In genomic region chr18:58552057-58552461, GRCh38 we compare ENCODE assay signal across 9 cellular contexts.
DNase-seq lines count a peak whose midpoint lies in the region; ATAC-seq, FAIRE-seq and TF ChIP-seq lines count a peak whose summit lies in the region.
"Had no signal": no experiment of that assay in that cellular context is flagged by ENCODE, and none has a peak within 500 bp of the region (broad histone marks: within the 10 kb centered on the region; RNA-seq: fewer than 3 reads in every experiment).

No MANE protein-coding gene starts in this region.

- H3K36me3 ChIP-seq in BE2C = no peaks in the 10 kb centered on the region

- DNase-seq in GM12892 (ENCODE audit: insufficient read length) (no peak), DMS 273 treated with DMSO at 0.1 percent for 48 hours (lab: John Stamatoyannopoulos, UW) (no peak), foreskin melanocyte (no peak), BE2C (no peak)
- DNase-seq: H9 had no signal

- H3K27me3 ChIP-seq in BE2C = no peaks in the 10 kb centered on the region

- TF ChIP-seq POLR2A in GM12892 (IDR thresholded peaks at IDR 0.05; ENCODE audit: low read depth, low read length) = no peak

- peak; percentile 74 for ATAC-seq in GM19455 (IDR thresholded peaks at IDR 0.05; ENCODE audit: unreplicated experiment)
- ATAC-seq in HG03342 (IDR thresholded peaks at IDR 0.05; ENCODE audit: unreplicated experiment) = peak; percentile 84
- peak; percentile 57 for ATAC-seq in esophagus mucosa
- ATAC-seq in HG03045 (IDR thresholded peaks at IDR 0.05; ENCODE audit: unreplicated experiment) = no peak

- H3K9me3 ChIP-seq in BE2C = no peaks in the 10 kb centered on the region

- peak; percentile 92 for FAIRE-seq in GM12892 (lab: Jason Lieb, UNC)

- H3K4me1 ChIP-seq in BE2C = peaks cover 4% of the 10 kb centered on the region

- H3K4me3 ChIP-seq in BE2C (ENCODE audit: low read depth, low read length) = no peak overlapping the region

- TF ChIP-seq CTCF in BE2C (IDR thresholded peaks at IDR 0.05; ENCODE audit: low read depth, low read length) = no peak
